ENCODE assay signal across 9 cellular contexts in genomic region chr14:105075364-105076295, GRCh38. TPM values are rescaled to one million over a fixed set of nuclear protein-coding genes. Genes with fewer than 3 reads are reported as not detected.
DNase-seq lines count a peak whose midpoint lies in the region; FAIRE-seq and TF ChIP-seq lines count a peak whose summit lies in the region.
"Had no signal": no experiment of that assay in that cellular context is flagged by ENCODE, and none has a peak within 500 bp of the region (broad histone marks: within the 10 kb centered on the region; RNA-seq: fewer than 3 reads in every experiment).

No MANE protein-coding gene starts in this region.

- H3K36me3 ChIP-seq in Caco-2 (ENCODE audit: control insufficient read depth, insufficient read depth, low read length): no peaks in the 10 kb centered on the region

- no peaks in the 10 kb centered on the region for H3K9me3 ChIP-seq in Caco-2

- peaks cover 11% of the 10 kb centered on the region; the same call in 1 of the 2 replicates for H3K4me1 ChIP-seq in Caco-2

- H3K4me3 ChIP-seq in NB4 (ENCODE audit: low read depth, low read length): no peak overlapping the region
- no peak overlapping the region for H3K4me3 ChIP-seq in Caco-2 (ENCODE audit: low read depth, low read length)

- H3K27me3 ChIP-seq in Caco-2 (replicated peaks; ENCODE audit: control insufficient read depth, insufficient read depth, low read length): no peaks in the 10 kb centered on the region

- no TSS peak for BruUV-seq in Caco-2 (replicated peaks; lab: Mats Ljungman, UMichigan)

- DNase-seq in CD1c-positive myeloid dendritic cell (ENCODE audit: extremely low spot score) (peak; percentile 65), GM19239 (ENCODE audit: insufficient read length, low spot score) (peak; percentile 96), NB4 (ENCODE audit: low read depth) (peak; percentile 92), midbrain (lab: John Stamatoyannopoulos, UW) (peak; percentile 18), 8988T (no peak), Caco-2 (no peak), RCC 7860 (ENCODE audit: low spot score) (no peak)

- POLR2A ChIA-PET in Caco-2 (lab: Charles Lee): interaction anchor here (0.6 kb wide), 1 partner anchor 57 kb away, joined by 3 read pairs; no protein-coding TSS in a partner anchor

- CTCF ChIA-PET in Caco-2 (lab: Charles Lee): no interaction called here

- H3K9me3 Mint-ChIP-seq in activated naive CD8-positive, alpha-beta T cell (ENCODE audit: low read depth): no peaks in the 10 kb centered on the region
- no peaks in the 10 kb centered on the region for H3K9me3 Mint-ChIP-seq in Caco-2 (ENCODE audit: unreplicated experiment)

- TF ChIP-seq CTCF in NB4 (IDR thresholded peaks at IDR 0.05; ENCODE audit: low read depth, low read length): no peak
- no peak for TF ChIP-seq CTCF in Caco-2 (IDR thresholded peaks at IDR 0.05; ENCODE audit: insufficient read depth in 1 of 2, low read depth in 1 of 2, low read length in 1 of 2, severe bottlenecking in 1 of 2, unreplicated experiment in 1 of 2)

- TF ChIP-seq POLR2A in NB4 (IDR thresholded peaks at IDR 0.05; ENCODE audit: extremely low read depth, insufficient read length): no peak

- no peaks in the 10 kb centered on the region for H3K27me3 Mint-ChIP-seq in activated naive CD8-positive, alpha-beta T cell
- H3K27me3 Mint-ChIP-seq in Caco-2 (ENCODE audit: insufficient read depth, unreplicated experiment): peaks cover 4% of the 10 kb centered on the region

- peak overlapping the region; percentile 58 for H3K27ac Mint-ChIP-seq in activated naive CD8-positive, alpha-beta T cell
- H3K27ac Mint-ChIP-seq in Caco-2 (ENCODE audit: unreplicated experiment): no peak overlapping the region

- H3K36me3 Mint-ChIP-seq in activated naive CD8-positive, alpha-beta T cell: no peaks in the 10 kb centered on the region
- H3K36me3 Mint-ChIP-seq in Caco-2 (ENCODE audit: insufficient read depth, unreplicated experiment): peaks cover 6% of the 10 kb centered on the region

- FAIRE-seq in GM19239 (lab: Jason Lieb, UNC): peak; percentile 85
- FAIRE-seq in RCC 7860 (lab: Jason Lieb, UNC): no peak

- peaks cover 41% of the 10 kb centered on the region for H3K4me1 Mint-ChIP-seq in activated naive CD8-positive, alpha-beta T cell (ENCODE audit: low read depth)
- peaks cover 13% of the 10 kb centered on the region for H3K4me1 Mint-ChIP-seq in Caco-2 (ENCODE audit: low read depth, unreplicated experiment)

- intact Hi-C loops in Caco-2 (cut with micrococcal nuclease; ENCODE audit: unreplicated experiment): no loop called here

- no peak overlapping the region for H3K4me3 Mint-ChIP-seq in activated naive CD8-positive, alpha-beta T cell
- H3K4me3 Mint-ChIP-seq in Caco-2 (ENCODE audit: unreplicated experiment): no peak overlapping the region
- H3K4me3 Mint-ChIP-seq: nephron had no signal

RNA-seq across cellular contexts. Expression of gene GPR132, which starts 10.4 kb away (rescaled TPM):
- total RNA-seq in Caco-2 (2022): 0.19 TPM in 1 of 2 replicates, not detected in the other

RNA-seq across cellular contexts. Expression of gene CDCA4, which starts 54.7 kb away (rescaled TPM):
- total RNA-seq in Caco-2 (2022): 33.4 and 41.4 TPM in 2 replicates

Comparison
In these comparisons a context has a peak if more than half of its experiments do, and no peak if none do; other contexts are left out.
1. DNase-seq: peak in CD1c-positive myeloid dendritic cell (single experiment), GM19239 (single experiment), NB4 (single experiment) and midbrain (single experiment); none in 8988T (single experiment), Caco-2 (0 of 2) and RCC 7860 (single experiment).